ENCODE assay signal across 26 cellular contexts in the genomic region with DNA sequence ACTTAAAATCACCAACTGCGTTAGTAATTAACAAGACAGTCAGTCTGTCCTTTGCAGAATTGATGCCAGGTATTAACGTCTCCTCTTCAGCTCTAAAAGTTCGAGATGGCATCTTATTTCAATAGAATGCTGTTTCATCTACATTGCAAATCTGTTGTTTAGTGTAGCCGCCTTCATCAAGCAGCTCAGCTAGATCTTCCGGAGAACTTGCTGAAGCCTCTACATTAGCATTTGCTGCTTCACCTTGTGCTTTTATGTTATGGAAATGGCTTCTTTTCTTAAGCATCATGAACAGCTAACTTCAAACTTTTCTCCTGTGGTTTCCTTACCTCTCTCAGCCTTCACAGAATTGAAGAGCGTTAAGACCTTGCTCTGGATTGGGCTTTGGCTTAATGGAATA.
"Had no signal": no experiment of that assay in that cellular context is flagged by ENCODE, and none has a peak within 500 bp of the region (broad histone marks: within the 10 kb centered on the region; RNA-seq: fewer than 3 reads in every experiment).

No MANE protein-coding gene starts in this region.

- H3K36me3 ChIP-seq: breast epithelium, heart left ventricle, left lung, lower lobe of right lung, stomach, tibial artery, upper lobe of right lung had no signal

- H3K4me1 Mint-ChIP-seq: activated B cell treated with CpG ODN at 0.5 μM for 24 hours had no signal

- H3K27ac ChIP-seq: breast epithelium, heart left ventricle, left lung, lower lobe of right lung, stomach, tibial artery, upper lobe of right lung had no signal

- H3K4me3 Mint-ChIP-seq: activated B cell treated with CpG ODN at 0.5 μM for 24 hours; activated CD8-positive, alpha-beta memory T cell treated with anti-CD3 and anti-CD28 coated beads, Interleukin-2, amount 10 ng/mL, durations not matched to agents 7 days and 5 days; activated CD8-positive, alpha-beta T cell treated with anti-CD3 and anti-CD28 coated beads, Interleukin-2, amount 10 ng/mL, durations not matched to agents 7 days and 5 days; natural killer cell treated with Interleukin-12 subunit alpha and Interleukin-12 subunit beta and Interleukin-15 and Interleukin-18, amount 100 ng/mL, for 72 hours; stimulated activated naive B cell treated with anti-CD40 and anti-IgM and Interleukin-4, amounts not matched to agents 10 μg/mL and 1 μg/mL and 100 μg/mL, for 72 hours had no signal

- H3K9me3 ChIP-seq: lower lobe of right lung had no signal

- H3K9me3 Mint-ChIP-seq: natural killer cell treated with Interleukin-12 subunit alpha and Interleukin-12 subunit beta and Interleukin-15 and Interleukin-18, amount 100 ng/mL, for 72 hours had no signal

- H3K36me3 Mint-ChIP-seq: activated CD8-positive, alpha-beta memory T cell treated with anti-CD3 and anti-CD28 coated beads, Interleukin-2, amount 10 ng/mL, durations not matched to agents 7 days and 5 days; natural killer cell treated with Interleukin-12 subunit alpha and Interleukin-12 subunit beta and Interleukin-15 and Interleukin-18, amount 100 ng/mL, for 72 hours had no signal

- H3K27me3 ChIP-seq: breast epithelium, left lung, stomach, tibial artery, upper lobe of right lung had no signal

- H3K4me3 ChIP-seq: breast epithelium, heart left ventricle, left lung, lower lobe of right lung, stomach, tibial artery, upper lobe of right lung had no signal

- H3K27ac Mint-ChIP-seq: activated B cell treated with CpG ODN at 0.5 μM for 24 hours; activated CD8-positive, alpha-beta memory T cell treated with anti-CD3 and anti-CD28 coated beads, Interleukin-2, amount 10 ng/mL, durations not matched to agents 7 days and 5 days; activated CD8-positive, alpha-beta T cell treated with anti-CD3 and anti-CD28 coated beads, Interleukin-2, amount 10 ng/mL, durations not matched to agents 7 days and 5 days; activated naive CD4-positive, alpha-beta T cell treated with anti-CD3 and anti-CD28 coated beads, Interleukin-2, amount 50 U/mL, for 72 hours; activated T-helper 2 cell treated with anti-CD3 and anti-CD28 coated beads, Interferon-gamma antibody, Interleukin-2, Interleukin-4, amounts not matched to agents 10 μg/mL and 5 μg/mL and 100 μg/mL, durations not matched to agents 14 hours and 24 hours and 36 hours; natural killer cell treated with Interleukin-12 subunit alpha and Interleukin-12 subunit beta and Interleukin-15 and Interleukin-18, amount 100 ng/mL, for 72 hours; stimulated activated naive B cell treated with anti-CD40 and anti-IgM and Interleukin-4, amounts not matched to agents 10 μg/mL and 1 μg/mL and 100 μg/mL, for 72 hours had no signal

- H3K4me1 ChIP-seq: breast epithelium, left lung, lower lobe of right lung, stomach, tibial artery, upper lobe of right lung had no signal

- DNase-seq: activated B cell treated with CpG ODN at 0.5 μM for 24 hours; activated CD4-positive, alpha-beta T cell treated with anti-CD3 and anti-CD28 coated beads, Interleukin-2, amount 50 U/mL, for 1 hour; activated CD8-positive, alpha-beta memory T cell treated with anti-CD3 and anti-CD28 coated beads, Interleukin-2, amount 10 ng/mL, durations not matched to agents 7 days and 5 days; activated CD8-positive, alpha-beta T cell treated with anti-CD3 and anti-CD28 coated beads, Interleukin-2, amount 10 ng/mL, durations not matched to agents 7 days and 5 days; activated T-cell treated with anti-CD3 and anti-CD28 coated beads, Interleukin-2, amount 50 U/mL, for 48 hours; central memory CD4-positive, alpha-beta T cell; foreskin fibroblast; heart left ventricle; hypothalamus; kidney glomerular epithelial cell; left lung; lower lobe of right lung; mesenchymal stem cell; posterior cingulate gyrus; right cardiac atrium; stimulated activated CD4-positive, alpha-beta T cell treated with anti-CD3 and anti-CD28 coated beads, Interleukin-15, amount 100 ng/mL, for 24 hours; stimulated activated CD4-positive, alpha-beta T cell treated with anti-CD3 and anti-CD28 coated beads, Interleukin-2, amount 100 ng/mL, for 24 hours; stimulated activated naive B cell treated with anti-CD40 and anti-IgM and Interleukin-4, amounts not matched to agents 10 μg/mL and 1 μg/mL and 100 μg/mL, for 72 hours; T-helper 2 cell; tibial artery; upper lobe of right lung had no signal
